Comparison of ENCODE assay signal across 19 cellular contexts in genomic region chr4:99317354-99317753, GRCh38. TPM values are rescaled to one million over a fixed set of nuclear protein-coding genes. Genes with fewer than 3 reads are reported as not detected.
"Had no signal": no experiment of that assay in that cellular context is flagged by ENCODE, and none has a peak within 500 bp of the region (broad histone marks: within the 10 kb centered on the region; RNA-seq: fewer than 3 reads in every experiment).

No MANE protein-coding gene starts in this region.

- FAIRE-seq: pancreas, small intestine had no signal

- H3K27ac Mint-ChIP-seq: activated CD4-positive, alpha-beta T cell treated with anti-CD3 and anti-CD28 coated beads for 36 hours; activated CD8-positive, alpha-beta T cell treated with anti-CD3 and anti-CD28 coated beads for 36 hours; activated naive CD8-positive, alpha-beta T cell treated with anti-CD3 and anti-CD28 coated beads, Interleukin-2, amount 10 ng/mL, durations not matched to agents 7 days and 5 days; activated T-cell treated with anti-CD3 and anti-CD28 coated beads, Interleukin-2, amount 50 U/mL, for 72 hours; stimulated activated effector memory CD8-positive, alpha-beta T cell treated with anti-CD3 and anti-CD28 coated beads, Interleukin-12 subunit alpha, Interleukin-12 subunit beta, amount 100 ng/mL, for 72 hours had no signal

- DNase-seq: activated CD4-positive, alpha-beta T cell treated with anti-CD3 and anti-CD28 coated beads for 36 hours; activated CD8-positive, alpha-beta memory T cell treated with anti-CD3 and anti-CD28 coated beads, Interleukin-2, amount 50 U/mL, for 4 hours; activated CD8-positive, alpha-beta T cell treated with anti-CD3 and anti-CD28 coated beads for 36 hours; activated gamma-delta T cell treated with Interleukin-2 at 50 U/mL for 16 hours; activated naive CD8-positive, alpha-beta T cell treated with anti-CD3 and anti-CD28 coated beads, Interleukin-2, amount 10 ng/mL, durations not matched to agents 7 days and 5 days; activated T-cell treated with anti-CD3 and anti-CD28 coated beads, Interleukin-2, amount 50 U/mL, for 72 hours; effector memory CD4-positive, alpha-beta T cell; hypothalamus; pancreas; retina; SJCRH30; small intestine; SW 1271 had no signal

- H3K27ac ChIP-seq: pancreas, SJCRH30 had no signal

- H3K9me3 ChIP-seq: pancreas, SJCRH30 had no signal

- H3K4me3 Mint-ChIP-seq: activated CD4-positive, alpha-beta T cell treated with anti-CD3 and anti-CD28 coated beads for 36 hours; activated CD8-positive, alpha-beta T cell treated with anti-CD3 and anti-CD28 coated beads for 36 hours; activated naive CD8-positive, alpha-beta T cell treated with anti-CD3 and anti-CD28 coated beads, Interleukin-2, amount 10 ng/mL, durations not matched to agents 7 days and 5 days; activated T-cell treated with anti-CD3 and anti-CD28 coated beads, Interleukin-2, amount 50 U/mL, for 72 hours; neural crest cell; stimulated activated effector memory CD8-positive, alpha-beta T cell treated with anti-CD3 and anti-CD28 coated beads, Interleukin-12 subunit alpha, Interleukin-12 subunit beta, amount 100 ng/mL, for 72 hours had no signal

- H3K36me3 ChIP-seq: pancreas, SJCRH30 had no signal

- H3K27me3 ChIP-seq: pancreas, SJCRH30 had no signal

- H3K4me1 ChIP-seq: SJCRH30 had no signal

- H3K4me3 ChIP-seq: pancreas, SJCRH30 had no signal

- H3K9me3 Mint-ChIP-seq: activated CD8-positive, alpha-beta T cell treated with anti-CD3 and anti-CD28 coated beads for 36 hours; activated naive CD8-positive, alpha-beta T cell treated with anti-CD3 and anti-CD28 coated beads, Interleukin-2, amount 10 ng/mL, durations not matched to agents 7 days and 5 days; activated T-cell treated with anti-CD3 and anti-CD28 coated beads, Interleukin-2, amount 50 U/mL, for 72 hours; neural crest cell; stimulated activated effector memory CD8-positive, alpha-beta T cell treated with anti-CD3 and anti-CD28 coated beads, Interleukin-12 subunit alpha, Interleukin-12 subunit beta, amount 100 ng/mL, for 72 hours had no signal

- ATAC-seq: activated CD4-positive, alpha-beta T cell treated with anti-CD3 and anti-CD28 coated beads for 36 hours; activated CD8-positive, alpha-beta T cell treated with anti-CD3 and anti-CD28 coated beads for 36 hours; activated T-cell treated with anti-CD3 and anti-CD28 coated beads, Interleukin-2, amount 50 U/mL, for 72 hours; pancreas; stimulated activated effector memory CD8-positive, alpha-beta T cell treated with anti-CD3 and anti-CD28 coated beads, Interleukin-12 subunit alpha, Interleukin-12 subunit beta, amount 100 ng/mL, for 72 hours had no signal

- H3K4me1 Mint-ChIP-seq: activated CD4-positive, alpha-beta T cell treated with anti-CD3 and anti-CD28 coated beads for 36 hours; activated naive CD8-positive, alpha-beta T cell treated with anti-CD3 and anti-CD28 coated beads, Interleukin-2, amount 10 ng/mL, durations not matched to agents 7 days and 5 days; stimulated activated effector memory CD8-positive, alpha-beta T cell treated with anti-CD3 and anti-CD28 coated beads, Interleukin-12 subunit alpha, Interleukin-12 subunit beta, amount 100 ng/mL, for 72 hours had no signal

- H3K36me3 Mint-ChIP-seq: activated naive CD8-positive, alpha-beta T cell treated with anti-CD3 and anti-CD28 coated beads, Interleukin-2, amount 10 ng/mL, durations not matched to agents 7 days and 5 days; stimulated activated effector memory CD8-positive, alpha-beta T cell treated with anti-CD3 and anti-CD28 coated beads, Interleukin-12 subunit alpha, Interleukin-12 subunit beta, amount 100 ng/mL, for 72 hours had no signal

- H3K27me3 Mint-ChIP-seq: activated naive CD8-positive, alpha-beta T cell treated with anti-CD3 and anti-CD28 coated beads, Interleukin-2, amount 10 ng/mL, durations not matched to agents 7 days and 5 days had no signal

RNA-seq across cellular contexts. Expression of gene ADH1B, which starts 3.8 kb away (rescaled TPM):
- total RNA-seq: activated CD4-positive, alpha-beta T cell treated with anti-CD3 and anti-CD28 coated beads for 36 hours; activated CD8-positive, alpha-beta T cell treated with anti-CD3 and anti-CD28 coated beads for 36 hours; activated naive CD8-positive, alpha-beta T cell treated with anti-CD3 and anti-CD28 coated beads, Interleukin-2, amount 10 ng/mL, durations not matched to agents 7 days and 5 days; activated T-cell treated with anti-CD3 and anti-CD28 coated beads, Interleukin-2, amount 50 U/mL, for 72 hours; glomerular endothelial cell; myocyte; neural crest cell; SJCRH30 had no signal

RNA-seq across cellular contexts. Expression of gene ADH1A, which starts 26.6 kb away (rescaled TPM):
- total RNA-seq: activated CD4-positive, alpha-beta T cell treated with anti-CD3 and anti-CD28 coated beads for 36 hours; activated CD8-positive, alpha-beta T cell treated with anti-CD3 and anti-CD28 coated beads for 36 hours; activated naive CD8-positive, alpha-beta T cell treated with anti-CD3 and anti-CD28 coated beads, Interleukin-2, amount 10 ng/mL, durations not matched to agents 7 days and 5 days; activated T-cell treated with anti-CD3 and anti-CD28 coated beads, Interleukin-2, amount 50 U/mL, for 72 hours; cardiac septum; glomerular endothelial cell; myocyte; neural crest cell; SJCRH30; ureter had no signal

RNA-seq across cellular contexts. Expression of gene ADH1C, which starts 35.2 kb away (rescaled TPM):
- total RNA-seq: activated CD4-positive, alpha-beta T cell treated with anti-CD3 and anti-CD28 coated beads for 36 hours; activated CD8-positive, alpha-beta T cell treated with anti-CD3 and anti-CD28 coated beads for 36 hours; activated naive CD8-positive, alpha-beta T cell treated with anti-CD3 and anti-CD28 coated beads, Interleukin-2, amount 10 ng/mL, durations not matched to agents 7 days and 5 days; activated T-cell treated with anti-CD3 and anti-CD28 coated beads, Interleukin-2, amount 50 U/mL, for 72 hours; glomerular endothelial cell; myocyte; neural crest cell; SJCRH30 had no signal
